19 cellular contexts compared by ENCODE assay signal in the genomic region with DNA sequence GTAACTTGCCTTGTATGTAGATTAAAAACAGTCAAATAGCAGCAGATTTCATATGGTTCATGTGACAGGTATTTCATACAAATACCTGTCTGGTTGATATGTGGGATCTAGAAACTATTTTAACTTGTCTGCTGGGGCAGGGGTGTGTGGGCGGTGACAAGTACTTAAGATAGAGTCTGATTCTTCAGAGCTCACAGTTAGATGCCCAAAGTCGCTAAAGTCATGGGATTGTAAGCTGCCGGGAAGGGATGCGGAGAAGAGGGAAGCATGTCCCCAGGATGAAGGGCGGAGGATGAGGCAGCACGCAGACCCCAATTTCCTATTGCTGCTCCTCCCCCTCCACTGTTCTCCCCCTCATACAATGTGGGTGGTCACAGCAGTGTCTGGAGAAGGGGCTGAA. TPM values are rescaled to one million over a fixed set of nuclear protein-coding genes. Genes with fewer than 3 reads are reported as not detected.
DNase-seq lines count a peak whose midpoint lies in the region; ATAC-seq and TF ChIP-seq lines count a peak whose summit lies in the region.
"Had no signal": no experiment of that assay in that cellular context is flagged by ENCODE, and none has a peak within 500 bp of the region (broad histone marks: within the 10 kb centered on the region; RNA-seq: fewer than 3 reads in every experiment).

No MANE protein-coding gene starts in this region.

- H3K27me3 Mint-ChIP-seq in activated B cell treated with CpG ODN at 0.5 μM for 24 hours, result no peaks in the 10 kb centered on the region
- H3K27me3 Mint-ChIP-seq in endothelial cell (ENCODE audit: unreplicated experiment), result peaks cover 10% of the 10 kb centered on the region
- peaks cover 10% of the 10 kb centered on the region for H3K27me3 Mint-ChIP-seq in GM23338 (ENCODE audit: insufficient read depth, low read depth, poor library complexity)
- H3K27me3 Mint-ChIP-seq: dendritic cell treated with granulocyte-macrophage colony-stimulating factor and Interleukin-4, amounts not matched to agents 40 ng/mL and 50 ng/mL, for 4 days had no signal

- no peaks in the 10 kb centered on the region for H3K27me3 ChIP-seq in GM23338 (ENCODE audit: insufficient read depth)
- H3K27me3 ChIP-seq: brain microvascular endothelial cell, testis had no signal

- H4K20me1 ChIP-seq in GM23338 (replicated peaks; ENCODE audit: insufficient read depth), result no peaks in the 10 kb centered on the region; the same call in 1 of the 2 replicates

- POLR2A ChIA-PET in activated B cell treated with CpG ODN at 0.5 μM for 24 hours (lab: Charles Lee), result interaction anchor here (1.1 to 4.7 kb wide), 4 partner anchors 10 to 95 kb away, joined by 3 to 92 read pairs (median 21); a partner anchor contains a TSS

- peaks cover 13% of the 10 kb centered on the region for H3K4me1 ChIP-seq in GM23338 (ENCODE audit: insufficient read depth)

- H3K36me3 Mint-ChIP-seq in activated B cell treated with CpG ODN at 0.5 μM for 24 hours (ENCODE audit: low read depth) (peaks cover 83% of the 10 kb centered on the region), endothelial cell (ENCODE audit: low read depth, unreplicated experiment) (peaks cover 31% of the 10 kb centered on the region), GM23338 (ENCODE audit: low read depth) (no peaks in the 10 kb centered on the region; the same call in 2 of the 3 replicates)

- peak; percentile 8 for DNase-seq in stimulated activated naive CD4-positive, alpha-beta T cell treated with Interleukin-2 at 50 U/mL for 16 hours (lab: John Stamatoyannopoulos, UW)
- DNase-seq in stimulated activated naive CD4-positive, alpha-beta T cell (lab: John Stamatoyannopoulos, UW), result no peak
- DNase-seq in activated B cell treated with CpG ODN at 0.5 μM for 24 hours (no peak), endothelial cell (ENCODE audit: low spot score) (no peak), NCI-H1436 (lab: John Stamatoyannopoulos, UW) (no peak), GM23338 (ENCODE audit: low spot score) (no peak), mesenteric fat pad (ENCODE audit: low spot score) (no peak)
- DNase-seq: activated gamma-delta T cell, AML-193, brain microvascular endothelial cell, H9, left colon, NCI-H2029 treated with DMSO at 0.1 percent for 48 hours, NCI-H510A, testis had no signal

- no peaks in the 10 kb centered on the region for H3K9me2 ChIP-seq in GM23338 (ENCODE audit: insufficient read depth)

- 0 out of 2 replicates have a peak, but pooled peaks cover 3% of the 10 kb centered on the region for H3K79me2 ChIP-seq in GM23338 (replicated peaks; ENCODE audit: insufficient read depth)

- CTCF ChIA-PET in activated B cell treated with CpG ODN at 0.5 μM for 24 hours (lab: Charles Lee), result interaction anchor here (1.6 to 4.1 kb wide), 2 partner anchors 18 to 172 kb away, joined by 3 to 36 read pairs; no protein-coding TSS in a partner anchor

- peak overlapping the region; percentile 93 for H3K27ac Mint-ChIP-seq in activated B cell treated with CpG ODN at 0.5 μM for 24 hours
- H3K27ac Mint-ChIP-seq in endothelial cell (ENCODE audit: unreplicated experiment), result peak overlapping the region; percentile 36
- H3K27ac Mint-ChIP-seq in GM23338, result no peak overlapping the region

- no peaks in the 10 kb centered on the region for H3F3A ChIP-seq in GM23338 (replicated peaks; ENCODE audit: low read depth)

- no peak overlapping the region for H3K27ac ChIP-seq in GM23338 (ENCODE audit: low read depth)
- H3K27ac ChIP-seq: brain microvascular endothelial cell, HL-60, testis had no signal

- intact Hi-C loops in activated B cell treated with CpG ODN at 0.5 μM for 24 hours (cut with micrococcal nuclease), result no loop called here

- no peaks in the 10 kb centered on the region; the same call in none of the 2 replicates for H3K36me3 ChIP-seq in GM23338 (ENCODE audit: insufficient read depth)

- H2AFZ ChIP-seq in GM23338, result no peak overlapping the region

- TF ChIP-seq CTCF in activated B cell treated with CpG ODN at 0.5 μM for 24 hours (IDR thresholded peaks at IDR 0.05) (no peak), endothelial cell (IDR thresholded peaks at IDR 0.05; ENCODE audit: unreplicated experiment) (no peak), GM23338 (conservative IDR thresholded peaks at IDR 0.05; ENCODE audit: low read depth in 2 of 2) (no peak)

- H3K9me3 Mint-ChIP-seq in activated B cell treated with CpG ODN at 0.5 μM for 24 hours (no peaks in the 10 kb centered on the region), endothelial cell (ENCODE audit: unreplicated experiment) (no peaks in the 10 kb centered on the region), GM23338 (no peaks in the 10 kb centered on the region)
- H3K9me3 Mint-ChIP-seq: dendritic cell treated with granulocyte-macrophage colony-stimulating factor and Interleukin-4, amounts not matched to agents 40 ng/mL and 50 ng/mL, for 4 days; H9 had no signal

- no peak for ATAC-seq in activated B cell treated with CpG ODN at 0.5 μM for 24 hours (ENCODE audit: low read depth)
- ATAC-seq in GM23338, result no peak
- ATAC-seq: K562, left colon, sciatic nerve had no signal

- H3K4me2 ChIP-seq in GM23338, result no peak overlapping the region

- H3K4me3 ChIP-seq in GM23338, result no peak overlapping the region
- H3K4me3 ChIP-seq: K562, testis had no signal

- H3K4me1 Mint-ChIP-seq in activated B cell treated with CpG ODN at 0.5 μM for 24 hours (peaks cover 92% of the 10 kb centered on the region), endothelial cell (ENCODE audit: unreplicated experiment) (peaks cover 29% of the 10 kb centered on the region), GM23338 (peaks cover 15% of the 10 kb centered on the region)

- H3K4me3 Mint-ChIP-seq in activated B cell treated with CpG ODN at 0.5 μM for 24 hours (no peak overlapping the region), endothelial cell (ENCODE audit: unreplicated experiment) (no peak overlapping the region), GM23338 (no peak overlapping the region)
- H3K4me3 Mint-ChIP-seq: dendritic cell treated with granulocyte-macrophage colony-stimulating factor and Interleukin-4, amounts not matched to agents 40 ng/mL and 50 ng/mL, for 4 days; H9 had no signal

TF ChIP-seq in GM23338, 12 proteins besides CTCF, POLR2A, EP300 and RAD21 (continues in another document):
- no peak for TF ChIP-seq ZNF331 (CRISPR knock-in tag; IDR thresholded peaks at IDR 0.05; ENCODE audit: low read depth)
- TF ChIP-seq, protein P1, sequence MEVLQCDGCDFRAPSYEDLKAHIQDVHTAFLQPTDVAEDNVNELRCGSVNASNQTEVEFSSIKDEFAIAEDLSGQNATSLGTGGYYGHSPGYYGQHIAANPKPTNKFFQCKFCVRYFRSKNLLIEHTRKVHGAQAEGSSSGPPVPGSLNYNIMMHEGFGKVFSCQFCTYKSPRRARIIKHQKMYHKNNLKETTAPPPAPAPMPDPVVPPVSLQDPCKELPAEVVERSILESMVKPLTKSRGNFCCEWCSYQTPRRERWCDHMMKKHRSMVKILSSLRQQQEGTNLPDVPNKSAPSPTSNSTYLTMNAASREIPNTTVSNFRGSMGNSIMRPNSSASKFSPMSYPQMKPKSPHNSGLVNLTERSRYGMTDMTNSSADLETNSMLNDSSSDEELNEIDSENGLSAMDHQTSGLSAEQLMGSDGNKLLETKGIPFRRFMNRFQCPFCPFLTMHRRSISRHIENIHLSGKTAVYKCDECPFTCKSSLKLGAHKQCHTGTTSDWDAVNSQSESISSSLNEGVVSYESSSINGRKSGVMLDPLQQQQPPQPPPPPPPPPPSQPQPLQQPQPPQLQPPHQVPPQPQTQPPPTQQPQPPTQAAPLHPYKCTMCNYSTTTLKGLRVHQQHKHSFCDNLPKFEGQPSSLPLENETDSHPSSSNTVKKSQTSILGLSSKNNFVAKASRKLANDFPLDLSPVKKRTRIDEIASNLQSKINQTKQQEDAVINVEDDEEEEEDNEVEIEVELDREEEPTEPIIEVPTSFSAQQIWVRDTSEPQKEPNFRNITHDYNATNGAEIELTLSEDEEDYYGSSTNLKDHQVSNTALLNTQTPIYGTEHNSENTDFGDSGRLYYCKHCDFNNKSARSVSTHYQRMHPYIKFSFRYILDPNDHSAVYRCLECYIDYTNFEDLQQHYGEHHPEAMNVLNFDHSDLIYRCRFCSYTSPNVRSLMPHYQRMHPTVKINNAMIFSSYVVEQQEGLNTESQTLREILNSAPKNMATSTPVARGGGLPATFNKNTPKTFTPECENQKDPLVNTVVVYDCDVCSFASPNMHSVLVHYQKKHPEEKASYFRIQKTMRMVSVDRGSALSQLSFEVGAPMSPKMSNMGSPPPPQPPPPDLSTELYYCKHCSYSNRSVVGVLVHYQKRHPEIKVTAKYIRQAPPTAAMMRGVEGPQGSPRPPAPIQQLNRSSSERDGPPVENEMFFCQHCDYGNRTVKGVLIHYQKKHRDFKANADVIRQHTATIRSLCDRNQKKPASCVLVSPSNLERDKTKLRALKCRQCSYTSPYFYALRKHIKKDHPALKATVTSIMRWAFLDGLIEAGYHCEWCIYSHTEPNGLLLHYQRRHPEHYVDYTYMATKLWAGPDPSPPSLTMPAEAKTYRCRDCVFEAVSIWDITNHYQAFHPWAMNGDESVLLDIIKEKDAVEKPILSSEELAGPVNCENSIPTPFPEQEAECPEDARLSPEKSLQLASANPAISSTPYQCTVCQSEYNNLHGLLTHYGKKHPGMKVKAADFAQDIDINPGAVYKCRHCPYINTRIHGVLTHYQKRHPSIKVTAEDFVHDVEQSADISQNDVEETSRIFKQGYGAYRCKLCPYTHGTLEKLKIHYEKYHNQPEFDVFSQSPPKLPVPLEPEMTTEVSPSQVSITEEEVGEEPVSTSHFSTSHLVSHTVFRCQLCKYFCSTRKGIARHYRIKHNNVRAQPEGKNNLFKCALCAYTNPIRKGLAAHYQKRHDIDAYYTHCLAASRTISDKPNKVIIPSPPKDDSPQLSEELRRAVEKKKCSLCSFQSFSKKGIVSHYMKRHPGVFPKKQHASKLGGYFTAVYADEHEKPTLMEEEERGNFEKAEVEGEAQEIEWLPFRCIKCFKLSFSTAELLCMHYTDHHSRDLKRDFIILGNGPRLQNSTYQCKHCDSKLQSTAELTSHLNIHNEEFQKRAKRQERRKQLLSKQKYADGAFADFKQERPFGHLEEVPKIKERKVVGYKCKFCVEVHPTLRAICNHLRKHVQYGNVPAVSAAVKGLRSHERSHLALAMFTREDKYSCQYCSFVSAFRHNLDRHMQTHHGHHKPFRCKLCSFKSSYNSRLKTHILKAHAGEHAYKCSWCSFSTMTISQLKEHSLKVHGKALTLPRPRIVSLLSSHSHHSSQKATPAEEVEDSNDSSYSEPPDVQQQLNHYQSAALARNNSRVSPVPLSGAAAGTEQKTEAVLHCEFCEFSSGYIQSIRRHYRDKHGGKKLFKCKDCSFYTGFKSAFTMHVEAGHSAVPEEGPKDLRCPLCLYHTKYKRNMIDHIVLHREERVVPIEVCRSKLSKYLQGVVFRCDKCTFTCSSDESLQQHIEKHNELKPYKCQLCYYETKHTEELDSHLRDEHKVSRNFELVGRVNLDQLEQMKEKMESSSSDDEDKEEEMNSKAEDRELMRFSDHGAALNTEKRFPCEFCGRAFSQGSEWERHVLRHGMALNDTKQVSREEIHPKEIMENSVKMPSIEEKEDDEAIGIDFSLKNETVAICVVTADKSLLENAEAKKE (CRISPR knock-in tag; IDR thresholded peaks at IDR 0.05), result no peak

RNA-seq across cellular contexts. Expression of a gene that starts 13.3 kb away (rescaled TPM):
- total RNA-seq in activated B cell treated with CpG ODN at 0.5 μM for 24 hours, result 367 and 379 TPM in 2 replicates
- 224 TPM for total RNA-seq in endothelial cell (ENCODE audit: unreplicated experiment)
- 87.4 and 110 TPM in 2 replicates for total RNA-seq in GM23338 (2014; rRNA removed; shearing (Covaris generic))
- 26.5 and 30.2 TPM in 2 replicates for polyA plus RNA-seq in GM23338 (2016; fragmentation: Nextera tagmentation; extraction: Ambion mirVana)
- total RNA-seq in mesenteric fat pad, result 631 TPM
